In genomic region chr1:88552226-88552625, GRCh38 we compare ENCODE assay signal across 23 cellular contexts.
A peak's percentile ranks its signal among the peaks of the same experiment; 100 is the strongest.
DNase-seq lines count a peak whose midpoint lies in the region; TF ChIP-seq lines count a peak whose summit lies in the region.
"Had no signal": no experiment of that assay in that cellular context is flagged by ENCODE, and none has a peak within 500 bp of the region (broad histone marks: within the 10 kb centered on the region; RNA-seq: fewer than 3 reads in every experiment).

No MANE protein-coding gene starts in this region.

- in situ Hi-C loops in GM23248 (cut with MboI), result no loop called here

- intact Hi-C loops in PC-9 (cut with micrococcal nuclease; ENCODE audit: unreplicated experiment), result no loop called here

- 51 to 63% methylated on average over 2 of the region's 2 CpGs for WGBS in GM23248 (ENCODE audit: low coverage in 1 of 2, low lambda C conversion rate in 2 of 2, missing lambda C conversion rate in 2 of 2), 2 experiments

- CTCF ChIA-PET in PC-9 (lab: Charles Lee), result interaction anchor here (0.7 kb wide), 1 partner anchor 340 kb away, joined by 4 read pairs; no protein-coding TSS in a partner anchor

- H3K4me1 ChIP-seq in PC-9 (replicated peaks; ENCODE audit: insufficient read depth) (no peaks in the 10 kb centered on the region), GM23248 (ENCODE audit: insufficient read depth) (no peaks in the 10 kb centered on the region)
- H3K4me1 ChIP-seq: SJCRH30, thyroid gland had no signal

- H3K4me2 ChIP-seq in PC-9 (no peak overlapping the region), GM23248 (ENCODE audit: unreplicated experiment) (no peak overlapping the region)

- no peaks in the 10 kb centered on the region for H3K36me3 ChIP-seq in PC-9 (ENCODE audit: low read depth)
- no peaks in the 10 kb centered on the region for H3K36me3 ChIP-seq in kidney epithelial cell (ENCODE audit: control insufficient read depth, insufficient read depth, low read length)
- H3K36me3 ChIP-seq in GM23248 (ENCODE audit: low read depth), result no peaks in the 10 kb centered on the region
- H3K36me3 ChIP-seq: SJCRH30, thyroid gland had no signal

- H3K9me2 ChIP-seq in PC-9 (ENCODE audit: insufficient read depth) (no peaks in the 10 kb centered on the region; the same call in 1 of the 2 replicates), GM23248 (ENCODE audit: insufficient read depth) (no peaks in the 10 kb centered on the region)

- TF ChIP-seq CTCF in LNCAP (IDR thresholded peaks at IDR 0.05) (peak; percentile 31), PC-9 (conservative IDR thresholded peaks at IDR 0.05) (0 out of 2 replicates have a peak, but pooled peaks have one; percentile 25), kidney epithelial cell (IDR thresholded peaks at IDR 0.05; ENCODE audit: insufficient read depth, low read length, poor library complexity, severe bottlenecking) (peak; percentile 16)

- H2AFZ ChIP-seq in PC-9 (no peak overlapping the region), GM23248 (no peak overlapping the region)

- H4K20me1 ChIP-seq in PC-9 (ENCODE audit: insufficient read depth), result no peaks in the 10 kb centered on the region
- no peaks in the 10 kb centered on the region for H4K20me1 ChIP-seq in GM23248 (ENCODE audit: insufficient read depth)

- no TSS peak for BruUV-seq in PC-9 (replicated peaks; lab: Mats Ljungman, UMichigan)

- H3K79me2 ChIP-seq in PC-9 (ENCODE audit: low read depth) (no peaks in the 10 kb centered on the region), GM23248 (ENCODE audit: insufficient read depth) (no peaks in the 10 kb centered on the region)

- H3K27me3 ChIP-seq in PC-9 (ENCODE audit: insufficient read depth, low read depth) (no peaks in the 10 kb centered on the region), kidney epithelial cell (ENCODE audit: control insufficient read depth, insufficient read depth, low read length) (no peaks in the 10 kb centered on the region), GM23248 (replicated peaks; ENCODE audit: insufficient read depth) (no peaks in the 10 kb centered on the region)
- H3K27me3 ChIP-seq: SJCRH30, thyroid gland had no signal

- no peak overlapping the region for H3K9ac ChIP-seq in GM23248

- H3F3A ChIP-seq in PC-9 (ENCODE audit: insufficient read depth, low read depth) (no peaks in the 10 kb centered on the region), GM23248 (ENCODE audit: insufficient read depth) (no peaks in the 10 kb centered on the region)

- POLR2A ChIA-PET in PC-9 (lab: Charles Lee; ENCODE audit: unreplicated experiment), result no interaction called here

- H3K27ac ChIP-seq in PC-9 (no peak overlapping the region), GM23248 (no peak overlapping the region)
- H3K27ac ChIP-seq: coronary artery, SJCRH30, thyroid gland had no signal

- no peak overlapping the region for H3K4me3 ChIP-seq in PC-9
- no peak overlapping the region for H3K4me3 ChIP-seq in kidney epithelial cell (ENCODE audit: low read depth, low read length)
- H3K4me3 ChIP-seq in GM23248, result no peak overlapping the region
- H3K4me3 ChIP-seq: coronary artery, SJCRH30, thyroid gland had no signal

- DNase-seq in DMS53 treated with DMSO at 0.1 percent for 48 hours (lab: John Stamatoyannopoulos, UW; ENCODE audit: unreplicated experiment) (peak; percentile 16), PC-9 (no peak), kidney epithelial cell (ENCODE audit: low read depth) (no peak), GM23248 (no peak), kidney tubule cell (ENCODE audit: low spot score) (no peak), C1 segment of cervical spinal cord (lab: John Stamatoyannopoulos, UW) (no peak)
- DNase-seq: activated CD4-positive, alpha-beta T cell treated with anti-CD3 and anti-CD28 coated beads for 4 hours; activated naive CD4-positive, alpha-beta T cell treated with anti-CD3 and anti-CD28 coated beads for 36 hours; activated T-cell treated with anti-CD3 and anti-CD28 coated beads, Interleukin-2, amount 50 U/mL, for 48 hours; amniotic stem cell; CD8-positive, alpha-beta memory T cell; midbrain; natural killer cell; NCI-H1105; NCI-H2107; NCI-H524 treated with DMSO at 0.1 percent for 48 hours; retina; SJCRH30; stimulated activated CD4-positive, alpha-beta T cell treated with anti-CD3 and anti-CD28 coated beads, Interleukin-2, amount 100 ng/mL, for 48 hours; T-helper 1 cell; thyroid gland had no signal

- H3K9me3 ChIP-seq in PC-9 (ENCODE audit: insufficient read depth, low read depth), result no peaks in the 10 kb centered on the region
- no peaks in the 10 kb centered on the region for H3K9me3 ChIP-seq in GM23248 (ENCODE audit: low read depth)
- H3K9me3 ChIP-seq: SJCRH30, thyroid gland had no signal
